9 cellular contexts compared by ENCODE assay signal in the genomic region with DNA sequence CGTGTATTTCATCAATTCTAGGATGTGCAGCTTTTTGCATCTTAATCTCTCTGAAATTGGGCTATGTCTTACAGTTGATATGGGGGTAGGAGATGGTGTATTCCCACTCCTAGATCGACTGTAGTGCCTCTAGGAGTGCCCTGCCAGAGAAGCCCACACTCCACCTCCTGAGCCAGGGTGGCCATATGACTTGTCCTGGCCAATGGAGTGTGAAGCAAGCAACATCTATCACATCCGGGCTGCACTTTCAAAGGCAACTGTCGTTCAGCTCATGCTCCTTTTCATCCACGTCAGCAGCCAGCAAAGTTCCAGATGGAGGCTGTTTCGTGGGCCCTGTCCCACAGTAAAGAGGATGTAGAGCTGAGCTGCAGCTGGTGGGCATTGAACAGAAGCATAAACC.
DNase-seq lines count a peak whose midpoint lies in the region; ATAC-seq and TF ChIP-seq lines count a peak whose summit lies in the region.
"Had no signal": no experiment of that assay in that cellular context is flagged by ENCODE, and none has a peak within 500 bp of the region (broad histone marks: within the 10 kb centered on the region; RNA-seq: fewer than 3 reads in every experiment).

No MANE protein-coding gene starts in this region.

- no peaks in the 10 kb centered on the region for H3K9me3 Mint-ChIP-seq in CD8-positive, alpha-beta T cell
- H3K9me3 Mint-ChIP-seq in activated naive CD8-positive, alpha-beta T cell treated with anti-CD3 and anti-CD28 coated beads, Interleukin-2, amount 50 U/mL, for 24 hours = no peaks in the 10 kb centered on the region
- H3K9me3 Mint-ChIP-seq in stimulated activated naive CD8-positive, alpha-beta T cell treated with anti-CD3 and anti-CD28 coated beads, Interleukin-15, amount 100 ng/mL, for 72 hours = no peaks in the 10 kb centered on the region

- peak; percentile 90 for ATAC-seq in CD8-positive, alpha-beta T cell
- ATAC-seq in GM19351 (IDR thresholded peaks at IDR 0.05; ENCODE audit: unreplicated experiment) (peak; percentile 93), HG03342 (IDR thresholded peaks at IDR 0.05; ENCODE audit: unreplicated experiment) (peak; percentile 92)
- ATAC-seq in activated naive CD8-positive, alpha-beta T cell treated with anti-CD3 and anti-CD28 coated beads, Interleukin-2, amount 50 U/mL, for 24 hours = peak; percentile 65
- ATAC-seq in stimulated activated naive CD8-positive, alpha-beta T cell treated with anti-CD3 and anti-CD28 coated beads, Interleukin-15, amount 100 ng/mL, for 72 hours = peak; percentile 84

- no peak overlapping the region for H3K27ac ChIP-seq in CD8-positive, alpha-beta T cell (ENCODE audit: low read depth, low read length)
- H3K27ac ChIP-seq: cardiac muscle cell had no signal

- H3K36me3 Mint-ChIP-seq in CD8-positive, alpha-beta T cell = no peaks in the 10 kb centered on the region
- H3K36me3 Mint-ChIP-seq in activated naive CD8-positive, alpha-beta T cell treated with anti-CD3 and anti-CD28 coated beads, Interleukin-2, amount 50 U/mL, for 24 hours (ENCODE audit: low read depth) = no peaks in the 10 kb centered on the region

- POLR2A ChIA-PET in CD8-positive, alpha-beta T cell (lab: Charles Lee) = interaction anchor here (1.4 to 1.5 kb wide), 2 partner anchors 89 to 187 kb away, joined by 4 read pairs; no protein-coding TSS in a partner anchor

- no peak for TF ChIP-seq CTCF in CD8-positive, alpha-beta T cell (IDR thresholded peaks at IDR 0.05)

- peak overlapping the region; percentile 14 for H3K27ac Mint-ChIP-seq in CD8-positive, alpha-beta T cell
- H3K27ac Mint-ChIP-seq in activated naive CD8-positive, alpha-beta T cell treated with anti-CD3 and anti-CD28 coated beads, Interleukin-2, amount 50 U/mL, for 24 hours = peak overlapping the region; percentile 8
- H3K27ac Mint-ChIP-seq in stimulated activated naive CD8-positive, alpha-beta T cell treated with anti-CD3 and anti-CD28 coated beads, Interleukin-15, amount 100 ng/mL, for 72 hours = no peak overlapping the region

- DNase-seq in CD8-positive, alpha-beta T cell = peak in 1 of 7 experiments; percentile 42
- no peak for DNase-seq in activated naive CD8-positive, alpha-beta T cell treated with anti-CD3 and anti-CD28 coated beads, Interleukin-2, amount 50 U/mL, for 24 hours
- DNase-seq in stimulated activated naive CD8-positive, alpha-beta T cell treated with anti-CD3 and anti-CD28 coated beads, Interleukin-15, amount 100 ng/mL, for 72 hours = no peak
- DNase-seq in NCI-H1092 treated with DMSO at 0.1 percent for 48 hours (lab: John Stamatoyannopoulos, UW) (no peak), putamen (ENCODE audit: low spot score) (no peak), NCI-H2227 treated with DMSO at 0.1 percent for 48 hours (lab: John Stamatoyannopoulos, UW) (no peak)

- CTCF ChIA-PET in CD8-positive, alpha-beta T cell (lab: Charles Lee) = interaction anchor here (0.9 to 16.4 kb wide), 6 partner anchors 33 to 278 kb away, joined by 3 to 222 read pairs (median 3); partner anchors contain the start of gene SERTAD2

- intact Hi-C loops in CD8-positive, alpha-beta T cell (cut with DNase I, micrococcal nuclease) = no loop called here

- H3K9me3 ChIP-seq in CD8-positive, alpha-beta T cell (ENCODE audit: low read length) = no peaks in the 10 kb centered on the region

- H3K27me3 ChIP-seq in CD8-positive, alpha-beta T cell (ENCODE audit: insufficient read depth, low read length) = no peaks in the 10 kb centered on the region
- H3K27me3 ChIP-seq: cardiac muscle cell had no signal

- H3K4me1 ChIP-seq in CD8-positive, alpha-beta T cell (ENCODE audit: insufficient read depth, low read length) = no peaks in the 10 kb centered on the region

- no peak overlapping the region for H3K4me3 Mint-ChIP-seq in CD8-positive, alpha-beta T cell
- H3K4me3 Mint-ChIP-seq in activated naive CD8-positive, alpha-beta T cell treated with anti-CD3 and anti-CD28 coated beads, Interleukin-2, amount 50 U/mL, for 24 hours = no peak overlapping the region
- no peak overlapping the region for H3K4me3 Mint-ChIP-seq in stimulated activated naive CD8-positive, alpha-beta T cell treated with anti-CD3 and anti-CD28 coated beads, Interleukin-15, amount 100 ng/mL, for 72 hours

- no peaks in the 10 kb centered on the region for H3K27me3 Mint-ChIP-seq in CD8-positive, alpha-beta T cell (ENCODE audit: low read depth)
- H3K27me3 Mint-ChIP-seq in activated naive CD8-positive, alpha-beta T cell treated with anti-CD3 and anti-CD28 coated beads, Interleukin-2, amount 50 U/mL, for 24 hours = no peaks in the 10 kb centered on the region
- H3K27me3 Mint-ChIP-seq in stimulated activated naive CD8-positive, alpha-beta T cell treated with anti-CD3 and anti-CD28 coated beads, Interleukin-15, amount 100 ng/mL, for 72 hours = no peaks in the 10 kb centered on the region

- no peak overlapping the region for H3K4me3 ChIP-seq in CD8-positive, alpha-beta T cell (ENCODE audit: low read depth, low read length)
- H3K4me3 ChIP-seq: cardiac muscle cell had no signal

- peaks cover 5% of the 10 kb centered on the region for H3K4me1 Mint-ChIP-seq in CD8-positive, alpha-beta T cell (ENCODE audit: low read depth)
- peaks cover 27% of the 10 kb centered on the region for H3K4me1 Mint-ChIP-seq in activated naive CD8-positive, alpha-beta T cell treated with anti-CD3 and anti-CD28 coated beads, Interleukin-2, amount 50 U/mL, for 24 hours
- H3K4me1 Mint-ChIP-seq in stimulated activated naive CD8-positive, alpha-beta T cell treated with anti-CD3 and anti-CD28 coated beads, Interleukin-15, amount 100 ng/mL, for 72 hours = peaks cover 13% of the 10 kb centered on the region

- H3K36me3 ChIP-seq in CD8-positive, alpha-beta T cell (ENCODE audit: insufficient read depth, low read length) = no peaks in the 10 kb centered on the region
- H3K36me3 ChIP-seq: cardiac muscle cell had no signal

Comparison
In these comparisons a context has a peak if more than half of its experiments do, and no peak if none do; other contexts are left out.
1. H3K27ac Mint-ChIP-seq: peak in CD8-positive, alpha-beta T cell (single experiment) and activated naive CD8-positive, alpha-beta T cell treated with anti-CD3 and anti-CD28 coated beads, Interleukin-2, amount 50 U/mL, for 24 hours (single experiment); none in stimulated activated naive CD8-positive, alpha-beta T cell treated with anti-CD3 and anti-CD28 coated beads, Interleukin-15, amount 100 ng/mL, for 72 hours (0 of 2).
2. Peak in every context shown above with its lines, with median percentiles within 50 percentile points of each other: ATAC-seq.